ENCODE assay signal across 8 cellular contexts in the genomic region with DNA sequence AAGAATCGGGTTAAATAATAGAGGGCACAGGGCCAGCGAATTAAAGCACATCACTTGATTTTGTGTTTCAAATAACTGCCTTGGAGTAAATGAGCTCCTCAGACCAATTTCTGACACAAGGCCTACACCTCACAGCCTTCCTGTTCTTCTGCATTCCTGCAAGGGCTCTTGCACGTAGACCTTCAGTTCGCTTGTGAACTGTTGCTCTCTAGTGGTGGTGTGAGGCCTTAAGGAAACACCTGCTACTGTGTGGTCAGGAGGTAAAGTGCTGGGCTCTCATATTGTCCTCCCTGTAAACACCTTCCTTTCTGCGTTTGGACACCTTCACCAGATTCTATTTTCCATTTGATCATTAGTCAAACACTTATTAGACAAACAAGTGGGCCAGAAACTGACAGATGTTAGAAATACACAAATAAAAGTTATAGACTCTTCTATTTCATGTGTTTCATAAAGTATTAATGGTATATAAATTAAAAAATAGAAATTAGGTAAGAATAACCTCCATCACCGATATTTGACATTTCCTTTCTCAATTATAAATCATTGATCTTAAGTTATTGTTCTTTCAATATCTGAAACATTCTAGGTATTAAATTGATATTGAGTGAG. TPM values are rescaled to one million over a fixed set of nuclear protein-coding genes. Genes with fewer than 3 reads are reported as not detected.
DNase-seq lines count a peak whose midpoint lies in the region; ATAC-seq and TF ChIP-seq lines count a peak whose summit lies in the region.

No MANE protein-coding gene starts in this region.

- CTCF ChIA-PET in activated CD4-positive, alpha-beta memory T cell treated with anti-CD3 and anti-CD28 coated beads, Interleukin-2, amount 10 ng/mL, durations not matched to agents 7 days and 5 days (lab: Charles Lee), result interaction anchor here (0.6 to 8.7 kb wide), 20 partner anchors 9 to 342 kb away, joined by 3 to 587 read pairs (median 4); partner anchors contain the start of gene CD69

- TF ChIP-seq CTCF in epithelial cell of proximal tubule (conservative IDR thresholded peaks at IDR 0.05; ENCODE audit: low read depth, low read length), result peak; percentile 94

- DNase-seq in activated gamma-delta T cell treated with Interleukin-2 at 50 U/mL for 16 hours (peak; percentile 59), activated gamma-delta T cell (lab: John Stamatoyannopoulos, UW) (no peak), NCI-H460 (ENCODE audit: extremely low read depth, low read depth) (peak; percentile 28), epithelial cell of proximal tubule (ENCODE audit: low read depth) (peak; percentile 51), pons (ENCODE audit: low spot score) (peak; percentile 57), NCI-H187 treated with DMSO at 0.1 percent for 48 hours (lab: John Stamatoyannopoulos, UW) (no peak)
- peak; percentile 76 for DNase-seq in activated CD4-positive, alpha-beta memory T cell treated with anti-CD3 and anti-CD28 coated beads, Interleukin-2, amount 10 ng/mL, durations not matched to agents 7 days and 5 days

- peak; percentile 88 for ATAC-seq in HG02884 (IDR thresholded peaks at IDR 0.05; ENCODE audit: unreplicated experiment)

- POLR2A ChIA-PET in activated CD4-positive, alpha-beta memory T cell treated with anti-CD3 and anti-CD28 coated beads, Interleukin-2, amount 10 ng/mL, durations not matched to agents 7 days and 5 days (lab: Charles Lee), result interaction anchor here (0.6 to 8.8 kb wide), 9 partner anchors 16 to 815 kb away, joined by 3 to 812 read pairs (median 7); partner anchors contain the start of genes CD69 and CLEC2B

- no peak overlapping the region for H3K27ac Mint-ChIP-seq in activated CD4-positive, alpha-beta memory T cell treated with anti-CD3 and anti-CD28 coated beads, Interleukin-2, amount 10 ng/mL, durations not matched to agents 7 days and 5 days

- peaks cover 16% of the 10 kb centered on the region for H3K27me3 Mint-ChIP-seq in activated CD4-positive, alpha-beta memory T cell treated with anti-CD3 and anti-CD28 coated beads, Interleukin-2, amount 10 ng/mL, durations not matched to agents 7 days and 5 days

- H3K4me3 Mint-ChIP-seq in activated CD4-positive, alpha-beta memory T cell treated with anti-CD3 and anti-CD28 coated beads, Interleukin-2, amount 10 ng/mL, durations not matched to agents 7 days and 5 days, result no peak overlapping the region

- H3K9me3 Mint-ChIP-seq in activated CD4-positive, alpha-beta memory T cell treated with anti-CD3 and anti-CD28 coated beads, Interleukin-2, amount 10 ng/mL, durations not matched to agents 7 days and 5 days, result no peaks in the 10 kb centered on the region

- H3K4me1 Mint-ChIP-seq in activated CD4-positive, alpha-beta memory T cell treated with anti-CD3 and anti-CD28 coated beads, Interleukin-2, amount 10 ng/mL, durations not matched to agents 7 days and 5 days, result peaks cover 46% of the 10 kb centered on the region

- H3K4me3 ChIP-seq in epithelial cell of proximal tubule (ENCODE audit: low read depth, low read length), result no peak overlapping the region

- peaks cover under 1% of the 10 kb centered on the region for H3K36me3 Mint-ChIP-seq in activated CD4-positive, alpha-beta memory T cell treated with anti-CD3 and anti-CD28 coated beads, Interleukin-2, amount 10 ng/mL, durations not matched to agents 7 days and 5 days (ENCODE audit: low read depth)

RNA-seq across cellular contexts. Expression of gene KLRF1, which starts 29.2 kb away (rescaled TPM):
- 0.22 TPM in 1 of 2 replicates, not detected in the other for total RNA-seq in NCI-H460 (2014; rRNA removed; shearing (Covaris generic))
- polyA plus RNA-seq in NCI-H460 (2014; cell fraction: nucleus; rRNA removed), result not detected in 2 replicates
- total RNA-seq in activated CD4-positive, alpha-beta memory T cell treated with anti-CD3 and anti-CD28 coated beads, Interleukin-2, amount 10 ng/mL, durations not matched to agents 7 days and 5 days, result under 1 TPM; 0.38 to 0.48 TPM
- not detected in 2 replicates for total RNA-seq in epithelial cell of proximal tubule

RNA-seq across cellular contexts. Expression of gene CD69, which starts 37.4 kb away (rescaled TPM):
- total RNA-seq in NCI-H460 (2014; rRNA removed; shearing (Covaris generic)), result not detected in 2 replicates
- polyA plus RNA-seq in NCI-H460 (2014; cell fraction: nucleus; rRNA removed), result not detected in 2 replicates
- 100 to 1,000 TPM; 196 to 197 TPM for total RNA-seq in activated CD4-positive, alpha-beta memory T cell treated with anti-CD3 and anti-CD28 coated beads, Interleukin-2, amount 10 ng/mL, durations not matched to agents 7 days and 5 days
- 0.12 and 1.4 TPM in 2 replicates for total RNA-seq in epithelial cell of proximal tubule

Comparison
In these comparisons a context has a peak if more than half of its experiments do, and no peak if none do; other contexts are left out.
1. DNase-seq: peak in activated gamma-delta T cell treated with Interleukin-2 at 50 U/mL for 16 hours (single experiment), NCI-H460 (single experiment), activated CD4-positive, alpha-beta memory T cell treated with anti-CD3 and anti-CD28 coated beads, Interleukin-2, amount 10 ng/mL, durations not matched to agents 7 days and 5 days (single experiment), epithelial cell of proximal tubule (single experiment) and pons (single experiment); none in activated gamma-delta T cell (single experiment) and NCI-H187 treated with DMSO at 0.1 percent for 48 hours (single experiment).
2. RNA of gene CD69, which starts 37.4 kb away (total RNA-seq): 196 to 197 TPM in activated CD4-positive, alpha-beta memory T cell treated with anti-CD3 and anti-CD28 coated beads, Interleukin-2, amount 10 ng/mL, durations not matched to agents 7 days and 5 days; 0.12 to 1.4 TPM in epithelial cell of proximal tubule and not detected in NCI-H460; every median in the first group is over 10 times any median in the second.